Comparison of ENCODE assay signal across 8 cellular contexts in the genomic region with DNA sequence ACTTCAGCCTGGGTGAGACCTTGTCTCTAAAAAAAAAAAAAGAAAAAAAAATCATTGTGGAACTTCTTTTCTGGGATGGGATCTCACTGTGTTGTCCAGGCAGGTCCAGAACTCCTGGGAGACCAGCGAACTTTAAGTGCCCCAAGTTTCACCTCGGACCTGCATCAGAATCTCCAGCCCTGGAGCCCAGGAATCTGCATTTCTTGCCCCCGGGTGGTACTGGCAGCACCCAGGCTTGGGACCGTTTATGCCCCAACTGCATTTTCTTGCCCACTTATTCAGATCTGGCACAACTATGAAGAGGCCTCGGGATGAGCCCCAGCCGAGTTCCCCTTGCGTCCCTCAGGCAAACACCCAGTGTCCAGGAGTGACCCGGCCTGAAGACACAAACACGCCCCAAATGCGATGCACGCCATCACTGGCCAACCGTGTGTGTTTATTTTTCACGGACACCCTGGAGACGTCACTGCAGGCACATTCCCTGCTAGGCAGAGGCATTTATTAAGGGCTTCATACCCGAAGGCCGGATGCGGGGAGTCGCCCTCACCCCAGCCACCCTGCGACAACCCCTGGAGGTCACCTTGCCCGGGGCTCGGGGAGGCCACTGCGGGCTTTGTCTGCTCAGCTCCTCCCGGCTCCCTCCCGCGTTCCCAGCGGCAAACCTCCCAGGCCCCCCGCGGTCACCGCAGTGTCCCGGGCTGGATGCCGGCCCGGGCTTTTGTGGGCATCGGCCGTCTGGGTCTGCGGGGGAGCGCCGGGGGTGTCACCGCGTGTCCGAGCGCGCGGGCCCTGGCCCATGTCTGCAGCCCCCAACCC. TPM values are rescaled to one million over a fixed set of nuclear protein-coding genes. Genes with fewer than 3 reads are reported as not detected.
DNase-seq lines count a peak whose midpoint lies in the region; ATAC-seq and TF ChIP-seq lines count a peak whose summit lies in the region.

No MANE protein-coding gene starts in this region.

- TF ChIP-seq EP300 in Ishikawa (IDR thresholded peaks at IDR 0.05; ENCODE audit: borderline replicate concordance), result no peak

- peak; percentile 81 for DNase-seq in Caki2 (ENCODE audit: low read depth)
- DNase-seq in astrocyte of the cerebellum (ENCODE audit: low read depth), result peak; percentile 23
- DNase-seq in iPS DF 6.9 (ENCODE audit: low read depth, low spot score), result no peak
- no peak for DNase-seq in gastrocnemius medialis
- DNase-seq in GM19238 (ENCODE audit: insufficient read length, low spot score), result no peak
- DNase-seq in activated CD4-positive, CD25-positive, alpha-beta regulatory T cell (lab: John Stamatoyannopoulos, UW), result no peak

- H3K4me1 ChIP-seq in iPS DF 6.9 (ENCODE audit: control insufficient read depth, insufficient read depth, low read length) (no peaks in the 10 kb centered on the region), gastrocnemius medialis (peaks cover 0 to 4% of the 10 kb centered on the region in 2 donors)

- ATAC-seq in gastrocnemius medialis (no peak), GM21447 (IDR thresholded peaks at IDR 0.05; ENCODE audit: unreplicated experiment) (no peak)

- H3K4me3 ChIP-seq in astrocyte of the cerebellum (ENCODE audit: low read depth, low read length) (peak overlapping the region; percentile 54), iPS DF 6.9 (ENCODE audit: low read length) (peak overlapping the region; percentile 45; the same call in 1 of the 2 replicates), gastrocnemius medialis (peak overlapping the region in 3 of 4 donors; percentile 22 to 53 (median 47))

- H3K9me3 ChIP-seq in iPS DF 6.9 (ENCODE audit: control insufficient read depth, insufficient read depth, low read length), result no peaks in the 10 kb centered on the region
- no peaks in the 10 kb centered on the region for H3K9me3 ChIP-seq in gastrocnemius medialis

- in situ Hi-C loops in Caki2 (cut with HindIII; ENCODE audit: low pct_unique_long_range_greater_than_20kb, low sequenced_read_pairs) (no loop called here), astrocyte of the cerebellum (cut with HindIII; ENCODE audit: low sequenced_read_pairs) (no loop called here), gastrocnemius medialis (cut with MboI; ENCODE audit: low sequenced_read_pairs in 4 of 4) (no loop called here)

- intact Hi-C loops in gastrocnemius medialis (cut with DNase I; ENCODE audit: low total_unique reads), result no loop called here

- TF ChIP-seq RAD21 in Ishikawa (IDR thresholded peaks at IDR 0.05; ENCODE audit: low read depth), result no peak

- no peak for TF ChIP-seq POLR2A in gastrocnemius medialis (IDR thresholded peaks at IDR 0.05)

- TF ChIP-seq CTCF in astrocyte of the cerebellum (IDR thresholded peaks at IDR 0.05; ENCODE audit: low read depth, low read length, missing control alignments), result no peak
- TF ChIP-seq CTCF in gastrocnemius medialis (IDR thresholded peaks at IDR 0.05 in 4 of 5, conservative IDR thresholded peaks at IDR 0.05 in 1 of 5), result no peak

- no CpG with 5 or more reads among the region's 43 CpGs for WGBS in iPS DF 6.9 (ENCODE audit: insufficient coverage, insufficient read length)

- no peak overlapping the region for H3K27ac ChIP-seq in iPS DF 6.9 (ENCODE audit: low read length)
- H3K27ac ChIP-seq in gastrocnemius medialis, result peak overlapping the region in 1 of 4 donors; percentile 25

- H3K27me3 ChIP-seq in iPS DF 6.9 (ENCODE audit: control insufficient read depth, insufficient read depth, low read length), result no peaks in the 10 kb centered on the region
- H3K27me3 ChIP-seq in gastrocnemius medialis, result peaks cover 4 to 12% (median 9%) of the 10 kb centered on the region in 3 donors

- H3K36me3 ChIP-seq in iPS DF 6.9 (ENCODE audit: control insufficient read depth, insufficient read depth, low read length) (no peaks in the 10 kb centered on the region), gastrocnemius medialis (no peaks in the 10 kb centered on the region)

TF ChIP-seq in Ishikawa, 13 proteins besides CTCF, POLR2A, EP300 and RAD21:
- 0 out of 2 replicates have a peak, but pooled peaks have one; percentile 9 for TF ChIP-seq ZBTB7A (IDR thresholded peaks at IDR 0.05; ENCODE audit: low read depth)
- TF ChIP-seq, protein P1, sequence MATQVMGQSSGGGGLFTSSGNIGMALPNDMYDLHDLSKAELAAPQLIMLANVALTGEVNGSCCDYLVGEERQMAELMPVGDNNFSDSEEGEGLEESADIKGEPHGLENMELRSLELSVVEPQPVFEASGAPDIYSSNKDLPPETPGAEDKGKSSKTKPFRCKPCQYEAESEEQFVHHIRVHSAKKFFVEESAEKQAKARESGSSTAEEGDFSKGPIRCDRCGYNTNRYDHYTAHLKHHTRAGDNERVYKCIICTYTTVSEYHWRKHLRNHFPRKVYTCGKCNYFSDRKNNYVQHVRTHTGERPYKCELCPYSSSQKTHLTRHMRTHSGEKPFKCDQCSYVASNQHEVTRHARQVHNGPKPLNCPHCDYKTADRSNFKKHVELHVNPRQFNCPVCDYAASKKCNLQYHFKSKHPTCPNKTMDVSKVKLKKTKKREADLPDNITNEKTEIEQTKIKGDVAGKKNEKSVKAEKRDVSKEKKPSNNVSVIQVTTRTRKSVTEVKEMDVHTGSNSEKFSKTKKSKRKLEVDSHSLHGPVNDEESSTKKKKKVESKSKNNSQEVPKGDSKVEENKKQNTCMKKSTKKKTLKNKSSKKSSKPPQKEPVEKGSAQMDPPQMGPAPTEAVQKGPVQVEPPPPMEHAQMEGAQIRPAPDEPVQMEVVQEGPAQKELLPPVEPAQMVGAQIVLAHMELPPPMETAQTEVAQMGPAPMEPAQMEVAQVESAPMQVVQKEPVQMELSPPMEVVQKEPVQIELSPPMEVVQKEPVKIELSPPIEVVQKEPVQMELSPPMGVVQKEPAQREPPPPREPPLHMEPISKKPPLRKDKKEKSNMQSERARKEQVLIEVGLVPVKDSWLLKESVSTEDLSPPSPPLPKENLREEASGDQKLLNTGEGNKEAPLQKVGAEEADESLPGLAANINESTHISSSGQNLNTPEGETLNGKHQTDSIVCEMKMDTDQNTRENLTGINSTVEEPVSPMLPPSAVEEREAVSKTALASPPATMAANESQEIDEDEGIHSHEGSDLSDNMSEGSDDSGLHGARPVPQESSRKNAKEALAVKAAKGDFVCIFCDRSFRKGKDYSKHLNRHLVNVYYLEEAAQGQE (IDR thresholded peaks at IDR 0.05; ENCODE audit: low read depth), result no peak
- TF ChIP-seq CEBPB (IDR thresholded peaks at IDR 0.05), result no peak

RNA-seq across cellular contexts. Expression of gene SPIRE2, which starts 0.7 kb away (rescaled TPM):
- total RNA-seq in Caki2 (2014; rRNA removed; shearing (Covaris generic); ENCODE audit: low replicate concordance), result 6.0 and 13.1 TPM in 2 replicates
- total RNA-seq in gastrocnemius medialis, result 1 to 10 TPM in 1 of 4 donors, under 1 TPM in 1, not detected in 2; 0.49 to 1.6 TPM

RNA-seq across cellular contexts. Expression of gene FANCA, which starts 11.1 kb away (rescaled TPM):
- total RNA-seq in Caki2 (2014; rRNA removed; shearing (Covaris generic); ENCODE audit: low replicate concordance), result 33.5 and 36.8 TPM in 2 replicates
- total RNA-seq in gastrocnemius medialis, result 1 to 10 TPM in 3 of 4 donors, under 1 TPM in 1; 0.53 to 3.5 (median 1.3) TPM

RNA-seq across cellular contexts. Expression of gene TCF25, which starts 45.8 kb away (rescaled TPM):
- 141 and 237 TPM in 2 replicates for total RNA-seq in Caki2 (2014; rRNA removed; shearing (Covaris generic); ENCODE audit: low replicate concordance)
- 100 to 1,000 TPM in 1 of 4 donors, 10 to 100 TPM in 3; 68.9 to 110 (median 85.7) TPM for total RNA-seq in gastrocnemius medialis

Comparison
In these comparisons a context has a peak if more than half of its experiments do, and no peak if none do; other contexts are left out.
1. DNase-seq: peak in Caki2 (single experiment) and astrocyte of the cerebellum (single experiment); none in iPS DF 6.9 (single experiment), gastrocnemius medialis (0 of 2), GM19238 (single experiment) and activated CD4-positive, CD25-positive, alpha-beta regulatory T cell (0 of 4).
2. Peak in every context shown above with its lines, with median percentiles within 50 percentile points of each other: H3K4me3 ChIP-seq.